Comparison of ENCODE assay signal across 29 cellular contexts in the genomic region with DNA sequence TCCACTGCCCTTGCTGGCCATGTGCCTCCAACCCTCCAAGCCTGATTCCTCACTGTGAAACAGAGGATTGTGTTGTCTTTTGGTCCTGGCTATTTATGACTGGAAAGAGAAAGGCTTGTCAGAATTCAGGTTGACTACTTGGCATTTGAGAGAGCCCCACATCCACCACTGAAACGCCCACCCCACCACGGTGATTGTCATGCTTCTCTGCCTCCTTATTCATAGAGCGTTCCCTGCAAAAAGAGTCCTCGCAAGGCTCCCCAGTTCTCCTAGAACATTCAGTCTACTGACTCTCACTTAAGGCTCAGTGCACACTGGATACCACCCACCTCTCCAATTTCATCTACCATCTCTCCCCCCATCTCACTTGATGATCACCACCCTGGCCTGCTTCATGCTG.
"Had no signal": no experiment of that assay in that cellular context is flagged by ENCODE, and none has a peak within 500 bp of the region (broad histone marks: within the 10 kb centered on the region; RNA-seq: fewer than 3 reads in every experiment).

No MANE protein-coding gene starts in this region.

- H3K27ac Mint-ChIP-seq: mesothelial cell of epicardium; naive B cell; natural killer cell; stimulated activated naive B cell treated with anti-CD40 and anti-IgM and Interleukin-4, amounts not matched to agents 10 μg/mL and 1 μg/mL and 100 μg/mL, for 72 hours had no signal

- H3K36me3 ChIP-seq: lower lobe of right lung, pancreas, right atrium auricular region, stomach, thyroid gland, transverse colon, upper lobe of left lung, vagina had no signal

- H3K27me3 Mint-ChIP-seq: stimulated activated naive B cell treated with anti-CD40 and anti-IgM and Interleukin-4, amounts not matched to agents 10 μg/mL and 1 μg/mL and 100 μg/mL, for 72 hours had no signal

- H3K27me3 ChIP-seq: pancreas, right atrium auricular region, testis, thyroid gland, transverse colon, upper lobe of left lung, vagina had no signal

- DNase-seq: hippocampal formation; kidney glomerular epithelial cell; left cardiac atrium; lower lobe of right lung; mammary epithelial cell; mesendoderm; naive B cell; natural killer cell; pancreas; posterior cingulate gyrus; psoas muscle; stimulated activated CD4-positive, alpha-beta T cell treated with anti-CD3 and anti-CD28 coated beads, Interleukin-12 subunit alpha, Interleukin-12 subunit beta, amount 100 ng/mL, for 4 hours; stimulated activated CD4-positive, alpha-beta T cell treated with anti-CD3 and anti-CD28 coated beads, Interleukin-15, amount 100 ng/mL, for 24 hours; stimulated activated CD4-positive, alpha-beta T cell treated with anti-CD3 and anti-CD28 coated beads, Interleukin-2, amount 100 ng/mL, for 24 hours; stimulated activated CD4-positive, alpha-beta T cell treated with anti-CD3 and anti-CD28 coated beads, Interleukin-4, amount 100 ng/mL, for 1 hour; stimulated activated naive B cell treated with anti-CD40 and anti-IgM and Interleukin-4, amounts not matched to agents 10 μg/mL and 1 μg/mL and 100 μg/mL, for 72 hours; stimulated activated naive CD8-positive, alpha-beta T cell treated with anti-CD3 and anti-CD28 coated beads, Interleukin-15, Interleukin-2, amounts not matched to agents 100 U/mL and 50 U/mL, for 24 hours; stomach; testis; thyroid gland; transverse colon had no signal

- H3K4me3 Mint-ChIP-seq: mesothelial cell of epicardium; naive B cell; natural killer cell; neural crest cell; stimulated activated naive B cell treated with anti-CD40 and anti-IgM and Interleukin-4, amounts not matched to agents 10 μg/mL and 1 μg/mL and 100 μg/mL, for 72 hours had no signal

- ATAC-seq: left lobe of liver; lower lobe of right lung; natural killer cell; pancreas; psoas muscle; sciatic nerve; stimulated activated naive B cell treated with anti-CD40 and anti-IgM and Interleukin-4, amounts not matched to agents 10 μg/mL and 1 μg/mL and 100 μg/mL, for 72 hours; stimulated activated naive CD8-positive, alpha-beta T cell treated with anti-CD3 and anti-CD28 coated beads, Interleukin-15, Interleukin-2, amounts not matched to agents 100 U/mL and 50 U/mL, for 24 hours had no signal

- H3K9me3 ChIP-seq: lower lobe of right lung, pancreas, psoas muscle, right atrium auricular region, stomach, testis, thyroid gland, transverse colon, upper lobe of left lung, vagina had no signal

- H3K4me3 ChIP-seq: lower lobe of right lung, pancreas, psoas muscle, right atrium auricular region, skin epidermis, stomach, testis, thyroid gland, transverse colon, upper lobe of left lung, vagina had no signal

- H3K9me3 Mint-ChIP-seq: mesothelial cell of epicardium; natural killer cell; neural crest cell; stimulated activated naive B cell treated with anti-CD40 and anti-IgM and Interleukin-4, amounts not matched to agents 10 μg/mL and 1 μg/mL and 100 μg/mL, for 72 hours had no signal

- H3K4me1 Mint-ChIP-seq: naive B cell; natural killer cell; stimulated activated naive B cell treated with anti-CD40 and anti-IgM and Interleukin-4, amounts not matched to agents 10 μg/mL and 1 μg/mL and 100 μg/mL, for 72 hours had no signal

- H3K36me3 Mint-ChIP-seq: mesothelial cell of epicardium; naive B cell; natural killer cell; stimulated activated naive B cell treated with anti-CD40 and anti-IgM and Interleukin-4, amounts not matched to agents 10 μg/mL and 1 μg/mL and 100 μg/mL, for 72 hours had no signal

- H3K27ac ChIP-seq: lower lobe of right lung, pancreas, psoas muscle, right atrium auricular region, skin epidermis, stomach, testis, thyroid gland, transverse colon, upper lobe of left lung, vagina had no signal

- H3K4me1 ChIP-seq: lower lobe of right lung, pancreas, psoas muscle, stomach, testis, thyroid gland, transverse colon, upper lobe of left lung, vagina had no signal
